ENCODE assay signal across 8 cellular contexts in the genomic region with DNA sequence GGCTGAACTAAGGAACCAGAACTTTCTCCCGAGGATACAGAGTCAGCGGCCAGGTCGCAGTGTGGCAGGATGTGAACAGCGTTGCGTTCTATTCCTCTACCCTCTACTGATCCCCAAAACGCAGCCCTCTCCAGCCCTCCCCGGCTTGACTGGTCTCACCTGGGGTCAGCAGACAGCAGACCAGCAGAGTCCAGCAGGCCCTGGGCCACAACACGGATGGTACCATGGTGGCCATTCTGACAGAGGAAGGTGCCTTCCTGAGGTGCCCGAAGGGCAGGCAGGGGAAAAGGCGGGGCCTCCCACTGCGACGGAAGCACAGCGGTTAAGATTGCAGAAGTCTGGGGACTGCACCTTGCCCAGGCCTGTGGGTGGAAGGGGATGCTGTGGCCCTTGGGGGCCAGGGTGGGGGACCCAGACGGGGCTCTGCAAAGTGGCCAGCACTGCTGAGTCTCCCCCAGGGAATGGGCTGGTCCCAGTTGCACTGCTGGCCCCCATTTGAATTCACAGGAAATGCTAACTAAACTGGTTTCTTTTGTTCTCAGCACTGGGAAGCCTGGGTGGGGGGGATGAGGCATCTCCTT. TPM values are rescaled to one million over a fixed set of nuclear protein-coding genes. Genes with fewer than 3 reads are reported as not detected.
DNase-seq lines count a peak whose midpoint lies in the region; ATAC-seq and TF ChIP-seq lines count a peak whose summit lies in the region.

A gene with protein sequence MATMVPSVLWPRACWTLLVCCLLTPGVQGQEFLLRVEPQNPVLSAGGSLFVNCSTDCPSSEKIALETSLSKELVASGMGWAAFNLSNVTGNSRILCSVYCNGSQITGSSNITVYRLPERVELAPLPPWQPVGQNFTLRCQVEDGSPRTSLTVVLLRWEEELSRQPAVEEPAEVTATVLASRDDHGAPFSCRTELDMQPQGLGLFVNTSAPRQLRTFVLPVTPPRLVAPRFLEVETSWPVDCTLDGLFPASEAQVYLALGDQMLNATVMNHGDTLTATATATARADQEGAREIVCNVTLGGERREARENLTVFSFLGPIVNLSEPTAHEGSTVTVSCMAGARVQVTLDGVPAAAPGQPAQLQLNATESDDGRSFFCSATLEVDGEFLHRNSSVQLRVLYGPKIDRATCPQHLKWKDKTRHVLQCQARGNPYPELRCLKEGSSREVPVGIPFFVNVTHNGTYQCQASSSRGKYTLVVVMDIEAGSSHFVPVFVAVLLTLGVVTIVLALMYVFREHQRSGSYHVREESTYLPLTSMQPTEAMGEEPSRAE (minus strand): TSS at position 245 of the 581 bp plus-strand sequence. CDS start 10 bp downstream, at position 235.

- no peak for DNase-seq in Calu3
- peak; percentile 35 to 82 (median 39) for DNase-seq in T-helper 2 cell
- peak; percentile 49 for DNase-seq in central memory CD4-positive, alpha-beta T cell
- DNase-seq in stimulated activated CD4-positive, alpha-beta T cell treated with anti-CD3 and anti-CD28 coated beads, Interleukin-15, amount 100 ng/mL, for 1 hour (ENCODE audit: low read depth in 1 of 2, low spot score in 1 of 2): peak; percentile 33 to 48
- no peak for DNase-seq in NCI-H2196 (lab: John Stamatoyannopoulos, UW; ENCODE audit: unreplicated experiment)
- no peak for DNase-seq in GOT3 (lab: John Stamatoyannopoulos, UW)
- DNase-seq in NK-92 treated with Interleukin-12 subunit alpha and Interleukin-12 subunit beta, amount 100 ng/mL, for 24 hours (lab: John Stamatoyannopoulos, UW): no peak

- H3K4me1 Mint-ChIP-seq in Calu3 (ENCODE audit: low read depth, unreplicated experiment): no peaks in the 10 kb centered on the region

- no peaks in the 10 kb centered on the region for H3K9me3 Mint-ChIP-seq in Calu3 (ENCODE audit: low read depth, unreplicated experiment)

- ATAC-seq in HG02623 (IDR thresholded peaks at IDR 0.05; ENCODE audit: unreplicated experiment): peak; percentile 52

- H3K27me3 Mint-ChIP-seq in Calu3 (ENCODE audit: unreplicated experiment): no peaks in the 10 kb centered on the region

- H3K4me3 Mint-ChIP-seq in Calu3 (ENCODE audit: low read depth, unreplicated experiment): no peak within 1 kb of the TSS

- CTCF ChIA-PET in Calu3 (lab: Charles Lee): interaction anchor here (0.6 kb wide), 1 partner anchor 64 kb away, joined by 3 read pairs; no protein-coding TSS in a partner anchor

- intact Hi-C loops in Calu3 (cut with micrococcal nuclease; ENCODE audit: unreplicated experiment): no loop called here

- BruUV-seq in Calu3 (replicated peaks; lab: Mats Ljungman, UMichigan): no TSS peak

- peaks cover 11% of the 10 kb centered on the region for H3K36me3 Mint-ChIP-seq in Calu3 (ENCODE audit: insufficient read depth, unreplicated experiment)

- no peak for TF ChIP-seq CTCF in Calu3 (IDR thresholded peaks at IDR 0.05; ENCODE audit: unreplicated experiment)

- H3K27ac Mint-ChIP-seq in Calu3 (ENCODE audit: unreplicated experiment): no peak within 1 kb of the TSS

RNA-seq across cellular contexts. Expression of the gene that starts here (rescaled TPM):
- 10.8 and 11.1 TPM in 2 replicates for total RNA-seq in Calu3 (2022)

Comparison
In these comparisons a context has a peak if more than half of its experiments do, and no peak if none do; other contexts are left out.
1. DNase-seq: peak in T-helper 2 cell (5 of 5), central memory CD4-positive, alpha-beta T cell (single experiment) and stimulated activated CD4-positive, alpha-beta T cell treated with anti-CD3 and anti-CD28 coated beads, Interleukin-15, amount 100 ng/mL, for 1 hour (2 of 2); none in Calu3 (single experiment), NCI-H2196 (single experiment), GOT3 (single experiment) and NK-92 treated with Interleukin-12 subunit alpha and Interleukin-12 subunit beta, amount 100 ng/mL, for 24 hours (single experiment).